Comparison of ENCODE assay signal across 10 cellular contexts in the genomic region with DNA sequence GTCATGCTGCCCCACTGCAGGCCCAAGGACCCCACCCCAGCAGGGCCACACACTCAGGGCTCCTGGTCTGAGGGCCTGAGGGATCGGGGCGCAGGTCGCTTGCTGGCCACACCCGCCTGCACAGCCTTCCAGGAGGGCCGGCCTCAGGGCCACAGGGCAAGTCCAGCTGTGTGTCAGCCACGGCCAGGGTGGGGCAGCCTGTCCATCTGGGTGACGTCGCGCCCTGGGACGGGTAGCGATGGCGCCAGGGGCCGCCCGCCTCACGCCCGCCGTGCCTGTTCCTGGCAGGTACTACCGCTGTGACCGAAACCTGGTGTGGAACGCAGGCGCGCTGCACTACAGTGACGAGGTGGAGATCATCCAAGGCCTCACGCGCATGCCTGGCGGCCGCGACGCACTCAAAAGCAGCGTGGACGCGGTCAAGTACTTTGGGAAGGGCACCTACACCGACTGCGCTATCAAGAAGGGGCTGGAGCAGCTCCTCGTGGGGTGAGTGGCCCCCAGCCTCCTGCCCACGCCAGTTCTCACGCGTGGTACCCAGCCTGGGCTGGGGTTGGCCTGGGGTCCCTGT. TPM values are rescaled to one million over a fixed set of nuclear protein-coding genes. Genes with fewer than 3 reads are reported as not detected.
DNase-seq lines count a peak whose midpoint lies in the region; ATAC-seq and TF ChIP-seq lines count a peak whose summit lies in the region.
"Had no signal": no experiment of that assay in that cellular context is flagged by ENCODE, and none has a peak within 500 bp of the region (broad histone marks: within the 10 kb centered on the region; RNA-seq: fewer than 3 reads in every experiment).

No MANE protein-coding gene starts in this region.

- ATAC-seq in naive thymus-derived CD8-positive, alpha-beta T cell: no peak
- no peak for ATAC-seq in stimulated activated naive B cell treated with anti-CD40 and anti-IgM and Interleukin-4, amounts not matched to agents 10 μg/mL and 1 μg/mL and 100 μg/mL, for 72 hours (replicated peaks)

- H3K36me3 Mint-ChIP-seq in HFFc6 (ENCODE audit: low read depth) (peaks cover 11% of the 10 kb centered on the region), endothelial cell (ENCODE audit: low read depth, unreplicated experiment) (peaks cover 11% of the 10 kb centered on the region)
- peaks cover 3 to 7% (median 6%) of the 10 kb centered on the region in 3 donors for H3K36me3 Mint-ChIP-seq in naive thymus-derived CD8-positive, alpha-beta T cell
- H3K36me3 Mint-ChIP-seq in stimulated activated naive B cell treated with anti-CD40 and anti-IgM and Interleukin-4, amounts not matched to agents 10 μg/mL and 1 μg/mL and 100 μg/mL, for 72 hours: no peaks in the 10 kb centered on the region

- H3K4me3 Mint-ChIP-seq in HFFc6: no peak overlapping the region
- no peak overlapping the region for H3K4me3 Mint-ChIP-seq in endothelial cell (ENCODE audit: unreplicated experiment)
- H3K4me3 Mint-ChIP-seq in naive thymus-derived CD8-positive, alpha-beta T cell: no peak overlapping the region
- no peak overlapping the region for H3K4me3 Mint-ChIP-seq in stimulated activated naive B cell treated with anti-CD40 and anti-IgM and Interleukin-4, amounts not matched to agents 10 μg/mL and 1 μg/mL and 100 μg/mL, for 72 hours

- POLR2A ChIA-PET in naive thymus-derived CD8-positive, alpha-beta T cell (lab: Charles Lee): no interaction called here
- POLR2A ChIA-PET in A673 (lab: Charles Lee; ENCODE audit: low non-redundant PET): no interaction called here

- H3K9me3 ChIP-seq in A673 (ENCODE audit: low read depth, low read length, poor library complexity, severe bottlenecking): no peaks in the 10 kb centered on the region

- CTCF ChIA-PET in A673 (lab: Charles Lee): no interaction called here

- peaks cover 7% of the 10 kb centered on the region for H3K4me1 ChIP-seq in A673 (ENCODE audit: insufficient read depth, low read length, poor library complexity, severe bottlenecking)

- DNase-seq in HFFc6 (no peak), endothelial cell (ENCODE audit: low spot score) (peak; percentile 6), A673 (ENCODE audit: low spot score) (no peak), middle frontal gyrus (ENCODE audit: extremely low spot score, low spot score) (no peak)
- peak in 2 of 10 donors; percentile 10 to 62 for DNase-seq in naive thymus-derived CD8-positive, alpha-beta T cell
- DNase-seq in stimulated activated naive CD4-positive, alpha-beta T cell treated with Interleukin-2 at 50 U/mL for 16 hours (lab: John Stamatoyannopoulos, UW): no peak
- DNase-seq in stimulated activated naive B cell treated with anti-CD40 and anti-IgM and Interleukin-4, amounts not matched to agents 10 μg/mL and 1 μg/mL and 100 μg/mL, for 72 hours: no peak

- intact Hi-C loops in A673 (cut with micrococcal nuclease; ENCODE audit: unreplicated experiment): no loop called here

- H3K27me3 Mint-ChIP-seq in HFFc6 (ENCODE audit: insufficient read depth): no peaks in the 10 kb centered on the region; the same call in 1 of the 2 replicates
- H3K27me3 Mint-ChIP-seq in endothelial cell (ENCODE audit: unreplicated experiment): peaks cover 12% of the 10 kb centered on the region
- H3K27me3 Mint-ChIP-seq in naive thymus-derived CD8-positive, alpha-beta T cell: peaks cover 0 to 4% (median 0%) of the 10 kb centered on the region in 5 donors
- peaks cover 18 to 19% of the 10 kb centered on the region in 2 donors for H3K27me3 Mint-ChIP-seq in stimulated activated naive B cell treated with anti-CD40 and anti-IgM and Interleukin-4, amounts not matched to agents 10 μg/mL and 1 μg/mL and 100 μg/mL, for 72 hours

- no peak overlapping the region for H3K4me3 ChIP-seq in A673 (ENCODE audit: low read depth, low read length, poor library complexity, severe bottlenecking)

- H3K4me1 Mint-ChIP-seq in HFFc6 (ENCODE audit: low read depth) (peaks cover 12% of the 10 kb centered on the region), endothelial cell (ENCODE audit: unreplicated experiment) (peaks cover 4% of the 10 kb centered on the region)
- peaks cover 0 to 15% (median 10%) of the 10 kb centered on the region in 4 donors for H3K4me1 Mint-ChIP-seq in naive thymus-derived CD8-positive, alpha-beta T cell
- peaks cover 0 to 5% of the 10 kb centered on the region in 2 donors for H3K4me1 Mint-ChIP-seq in stimulated activated naive B cell treated with anti-CD40 and anti-IgM and Interleukin-4, amounts not matched to agents 10 μg/mL and 1 μg/mL and 100 μg/mL, for 72 hours

- no peaks in the 10 kb centered on the region for H3K27me3 ChIP-seq in A673 (replicated peaks; ENCODE audit: insufficient read depth, low read depth, low read length, poor library complexity)

- no TSS peak for BruUV-seq in A673 (replicated peaks; lab: Mats Ljungman, UMichigan)

- no peak overlapping the region for H3K27ac ChIP-seq in 22Rv1
- no peak overlapping the region for H3K27ac ChIP-seq in A673 (ENCODE audit: low read depth, low read length, poor library complexity, severe bottlenecking)
- H3K27ac ChIP-seq: VCaP had no signal

- TF ChIP-seq CTCF in 22Rv1 (IDR thresholded peaks at IDR 0.05) (peak; percentile 16; the same call in 1 of the 2 replicates), HFFc6 (IDR thresholded peaks at IDR 0.05) (no peak), endothelial cell (IDR thresholded peaks at IDR 0.05; ENCODE audit: unreplicated experiment) (no peak), A673 (conservative IDR thresholded peaks at IDR 0.05; ENCODE audit: low read depth, low read length) (no peak)

- H3K27ac Mint-ChIP-seq in HFFc6: 0 out of 2 replicates have a peak overlapping the region, but pooled peaks have one; percentile 64
- no peak overlapping the region for H3K27ac Mint-ChIP-seq in endothelial cell (ENCODE audit: unreplicated experiment)
- peak overlapping the region in 6 of 10 donors; percentile 46 to 96 (median 50) for H3K27ac Mint-ChIP-seq in naive thymus-derived CD8-positive, alpha-beta T cell
- H3K27ac Mint-ChIP-seq in stimulated activated naive B cell treated with anti-CD40 and anti-IgM and Interleukin-4, amounts not matched to agents 10 μg/mL and 1 μg/mL and 100 μg/mL, for 72 hours: no peak overlapping the region

- no peaks in the 10 kb centered on the region for H3K36me3 ChIP-seq in A673 (ENCODE audit: insufficient read depth, low read length, poor library complexity, severe bottlenecking)

- H3K9me3 Mint-ChIP-seq in HFFc6: no peaks in the 10 kb centered on the region
- no peaks in the 10 kb centered on the region for H3K9me3 Mint-ChIP-seq in endothelial cell (ENCODE audit: unreplicated experiment)
- H3K9me3 Mint-ChIP-seq in naive thymus-derived CD8-positive, alpha-beta T cell: no peaks in the 10 kb centered on the region
- peaks cover 5 to 7% of the 10 kb centered on the region in 2 donors for H3K9me3 Mint-ChIP-seq in stimulated activated naive B cell treated with anti-CD40 and anti-IgM and Interleukin-4, amounts not matched to agents 10 μg/mL and 1 μg/mL and 100 μg/mL, for 72 hours
- H3K9me3 Mint-ChIP-seq: nephron had no signal

RNA-seq across cellular contexts. Expression of a gene that starts 2.5 kb away (rescaled TPM):
- total RNA-seq in HFFc6 (2021; fragmentation: NEBNext Ultra II Directional; extraction: Animal tissue kit (Norgen Biotek cat#: 25700)): 100 to 1,000 TPM; 350 to 415 (median 382) TPM
- 65.5 TPM for total RNA-seq in endothelial cell (ENCODE audit: unreplicated experiment)
- 10 to 100 TPM; 19.4 to 21.0 TPM for total RNA-seq in naive thymus-derived CD8-positive, alpha-beta T cell
- polyA plus RNA-seq in naive thymus-derived CD8-positive, alpha-beta T cell: 1 to 10 TPM; 1.7 to 2.0 (median 1.7) TPM
- 19.7 and 39.0 TPM in 2 replicates for total RNA-seq in A673 (2021)

Comparison
In these comparisons a context has a peak if more than half of its experiments do, and no peak if none do; other contexts are left out.
1. H3K27ac Mint-ChIP-seq: peak in HFFc6 (single experiment) and naive thymus-derived CD8-positive, alpha-beta T cell (6 of 10); none in endothelial cell (single experiment) and stimulated activated naive B cell treated with anti-CD40 and anti-IgM and Interleukin-4, amounts not matched to agents 10 μg/mL and 1 μg/mL and 100 μg/mL, for 72 hours (single experiment).